Comparison of ENCODE assay signal across 1 cellular context in genomic region chr11:67468835-67469811, GRCh38.
TF ChIP-seq lines count a peak whose summit lies in the region.

A gene with protein sequence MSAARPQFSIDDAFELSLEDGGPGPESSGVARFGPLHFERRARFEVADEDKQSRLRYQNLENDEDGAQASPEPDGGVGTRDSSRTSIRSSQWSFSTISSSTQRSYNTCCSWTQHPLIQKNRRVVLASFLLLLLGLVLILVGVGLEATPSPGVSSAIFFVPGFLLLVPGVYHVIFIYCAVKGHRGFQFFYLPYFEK (minus strand): TSS chr11:67469251. CDS start chr11:67469192, 59 bp downstream.

TF ChIP-seq in HepG2, 621 proteins besides CTCF, POLR2A, EP300 and RAD21 (continued from another document and continues in another):
- TF ChIP-seq AKAP8 (CRISPR knock-in tag; IDR thresholded peaks at IDR 0.05) = peak; percentile 79; the same call in 1 of the 2 replicates
- TF ChIP-seq YEATS2 (CRISPR knock-in tag; IDR thresholded peaks at IDR 0.05; ENCODE audit: borderline replicate concordance) = peak; percentile 66; the same call in 1 of the 2 replicates
- no peak; the same call in 1 of the 2 replicates for TF ChIP-seq ZNF543 (CRISPR knock-in tag; IDR thresholded peaks at IDR 0.05)
- peak; percentile 61 for TF ChIP-seq ZNF331 (CRISPR knock-in tag; IDR thresholded peaks at IDR 0.05)
- peak; percentile 84 for TF ChIP-seq MAZ (IDR thresholded peaks at IDR 0.05; ENCODE audit: borderline replicate concordance, low read depth, low read length)
- peak; percentile 78; the same call in 1 of the 2 replicates for TF ChIP-seq MAZ (CRISPR knock-in tag; IDR thresholded peaks at IDR 0.05; ENCODE audit: low read depth)
- TF ChIP-seq ZSCAN21 (CRISPR knock-in tag; IDR thresholded peaks at IDR 0.05; ENCODE audit: borderline replicate concordance) = peak; percentile 28; the same call in 1 of the 2 replicates
- no peak for TF ChIP-seq MAFG (CRISPR knock-in tag; IDR thresholded peaks at IDR 0.05)
- TF ChIP-seq ZNF121 (CRISPR knock-in tag; IDR thresholded peaks at IDR 0.05) = peak; percentile 76
- no peak; the same call in 1 of the 2 replicates for TF ChIP-seq ZNF547 (CRISPR knock-in tag; IDR thresholded peaks at IDR 0.05)
- peak; percentile 28; the same call in 1 of the 2 replicates for TF ChIP-seq ETV5 (CRISPR knock-in tag; IDR thresholded peaks at IDR 0.05; ENCODE audit: borderline replicate concordance)
- peak; percentile 29; the same call in 1 of the 2 replicates for TF ChIP-seq NR2C2 (CRISPR knock-in tag; IDR thresholded peaks at IDR 0.05; ENCODE audit: borderline replicate concordance)
- peak; percentile 58; the same call in 1 of the 2 replicates for TF ChIP-seq SIN3A (IDR thresholded peaks at IDR 0.05; ENCODE audit: borderline replicate concordance, low read depth, low read length)
- TF ChIP-seq CBFB (CRISPR knock-in tag; IDR thresholded peaks at IDR 0.05) = peak; percentile 85
- peak; percentile 94 for TF ChIP-seq KDM2A (CRISPR knock-in tag; IDR thresholded peaks at IDR 0.05; ENCODE audit: borderline replicate concordance, low read depth)
- peak; percentile 47; the same call in 1 of the 2 replicates for TF ChIP-seq TBX2 (CRISPR knock-in tag; IDR thresholded peaks at IDR 0.05; ENCODE audit: borderline replicate concordance)
- TF ChIP-seq ZBTB38 (CRISPR knock-in tag; IDR thresholded peaks at IDR 0.05) = peak; percentile 81
- no peak for TF ChIP-seq MYNN (CRISPR knock-in tag; IDR thresholded peaks at IDR 0.05; ENCODE audit: low read depth)
- peak; percentile 87; the same call in 1 of the 2 replicates for TF ChIP-seq CBX5 (CRISPR knock-in tag; IDR thresholded peaks at IDR 0.05; ENCODE audit: borderline replicate concordance)
- TF ChIP-seq LBX2 (CRISPR knock-in tag; IDR thresholded peaks at IDR 0.05; ENCODE audit: borderline replicate concordance) = no peak
- peak; percentile 67; the same call in 1 of the 2 replicates for TF ChIP-seq KDM3A (CRISPR knock-in tag; IDR thresholded peaks at IDR 0.05; ENCODE audit: low read depth)
- TF ChIP-seq ZNF574 (CRISPR knock-in tag; IDR thresholded peaks at IDR 0.05) = peak; percentile 82
- no peak for TF ChIP-seq ATRX (CRISPR knock-in tag; IDR thresholded peaks at IDR 0.05; ENCODE audit: borderline replicate concordance)
- TF ChIP-seq, protein P1, sequence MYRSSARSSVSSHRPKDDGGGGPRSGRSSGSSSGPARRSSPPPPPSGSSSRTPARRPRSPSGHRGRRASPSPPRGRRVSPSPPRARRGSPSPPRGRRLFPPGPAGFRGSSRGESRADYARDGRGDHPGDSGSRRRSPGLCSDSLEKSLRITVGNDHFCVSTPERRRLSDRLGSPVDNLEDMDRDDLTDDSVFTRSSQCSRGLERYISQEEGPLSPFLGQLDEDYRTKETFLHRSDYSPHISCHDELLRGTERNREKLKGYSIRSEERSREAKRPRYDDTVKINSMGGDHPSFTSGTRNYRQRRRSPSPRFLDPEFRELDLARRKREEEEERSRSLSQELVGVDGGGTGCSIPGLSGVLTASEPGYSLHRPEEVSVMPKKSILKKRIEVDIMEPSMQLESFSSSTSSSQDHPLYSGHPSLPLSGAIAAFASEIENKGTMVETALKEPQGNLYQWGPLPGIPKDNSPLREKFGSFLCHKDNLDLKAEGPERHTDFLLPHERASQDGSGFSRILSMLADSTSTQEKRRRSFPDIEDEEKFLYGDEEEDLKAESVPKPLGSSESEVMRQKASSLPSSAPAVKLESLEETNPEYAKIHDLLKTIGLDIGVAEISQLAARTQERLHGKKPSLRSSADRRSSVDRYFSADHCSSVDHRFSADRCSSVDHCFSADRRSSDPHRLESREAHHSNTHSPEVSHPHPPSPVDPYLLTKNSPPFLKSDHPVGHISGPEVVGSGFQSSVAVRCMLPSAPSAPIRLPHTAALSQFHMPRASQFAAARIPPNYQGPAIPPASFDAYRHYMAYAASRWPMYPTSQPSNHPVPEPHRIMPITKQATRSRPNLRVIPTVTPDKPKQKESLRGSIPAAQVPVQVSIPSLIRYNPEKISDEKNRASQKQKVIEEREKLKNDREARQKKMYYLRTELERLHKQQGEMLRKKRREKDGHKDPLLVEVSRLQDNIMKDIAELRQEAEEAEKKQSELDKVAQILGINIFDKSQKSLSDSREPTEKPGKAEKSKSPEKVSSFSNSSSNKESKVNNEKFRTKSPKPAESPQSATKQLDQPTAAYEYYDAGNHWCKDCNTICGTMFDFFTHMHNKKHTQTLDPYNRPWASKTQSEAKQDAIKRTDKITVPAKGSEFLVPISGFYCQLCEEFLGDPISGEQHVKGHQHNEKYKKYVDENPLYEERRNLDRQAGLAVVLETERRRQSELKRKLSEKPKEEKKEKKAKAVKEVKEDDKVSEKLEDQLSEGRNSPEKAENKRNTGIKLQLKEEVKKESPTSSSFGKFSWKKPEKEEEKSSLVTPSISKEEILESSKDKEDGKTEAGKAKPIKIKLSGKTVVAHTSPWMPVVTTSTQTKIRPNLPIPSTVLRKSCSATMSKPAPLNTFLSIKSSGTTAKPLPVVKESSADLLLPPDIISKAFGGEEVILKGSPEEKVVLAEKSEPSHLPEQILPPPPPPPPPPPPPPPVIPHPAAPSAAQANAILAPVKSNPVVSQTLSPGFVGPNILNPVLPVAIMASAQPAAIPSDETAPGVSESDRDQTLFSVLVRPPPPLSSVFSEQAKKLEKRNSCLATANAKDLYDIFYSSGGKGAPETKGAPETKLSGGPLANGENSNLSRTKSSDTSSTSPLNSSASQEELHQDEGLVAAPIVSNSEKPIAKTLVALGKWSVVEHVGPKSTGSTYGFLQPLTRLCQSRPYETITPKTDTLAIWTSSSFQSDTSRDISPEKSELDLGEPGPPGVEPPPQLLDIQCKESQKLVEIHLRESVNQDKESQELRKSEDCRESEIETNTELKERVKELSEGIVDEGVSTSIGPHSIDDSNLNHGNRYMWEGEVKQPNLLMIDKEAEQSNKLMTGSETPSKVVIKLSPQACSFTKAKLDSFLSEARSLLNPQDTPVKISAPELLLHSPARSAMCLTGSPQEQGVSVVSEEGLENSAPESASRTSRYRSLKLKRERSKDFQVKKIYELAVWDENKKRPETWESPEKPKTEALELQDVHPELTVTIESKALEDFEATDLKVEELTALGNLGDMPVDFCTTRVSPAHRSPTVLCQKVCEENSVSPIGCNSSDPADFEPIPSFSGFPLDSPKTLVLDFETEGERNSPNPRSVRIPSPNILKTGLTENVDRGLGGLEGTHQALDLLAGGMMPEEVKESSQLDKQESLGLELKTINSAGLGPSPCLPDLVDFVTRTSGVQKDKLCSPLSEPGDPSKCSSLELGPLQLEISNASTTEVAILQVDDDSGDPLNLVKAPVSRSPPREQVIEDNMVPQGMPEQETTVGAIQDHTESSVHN (CRISPR knock-in tag; IDR thresholded peaks at IDR 0.05) = no peak
- peak; percentile 53; the same call in 1 of the 2 replicates for TF ChIP-seq ZNF205 (CRISPR knock-in tag; IDR thresholded peaks at IDR 0.05)
- peak; percentile 61; the same call in 1 of the 2 replicates for TF ChIP-seq BCL6 (CRISPR knock-in tag; IDR thresholded peaks at IDR 0.05)
- TF ChIP-seq ZMAT3 (CRISPR knock-in tag; conservative IDR thresholded peaks at IDR 0.05) = peak; percentile 44; the same call in 1 of the 2 replicates
- peak; percentile 82 for TF ChIP-seq ZMYM3 (CRISPR knock-in tag; IDR thresholded peaks at IDR 0.05)
- peak; percentile 89 for TF ChIP-seq THAP11 (CRISPR knock-in tag; IDR thresholded peaks at IDR 0.05)
- TF ChIP-seq HNRNPLL (IDR thresholded peaks at IDR 0.05; ENCODE audit: low read depth, low read length, poor library complexity, severe bottlenecking) = peak; percentile 56
- TF ChIP-seq, protein P2, sequence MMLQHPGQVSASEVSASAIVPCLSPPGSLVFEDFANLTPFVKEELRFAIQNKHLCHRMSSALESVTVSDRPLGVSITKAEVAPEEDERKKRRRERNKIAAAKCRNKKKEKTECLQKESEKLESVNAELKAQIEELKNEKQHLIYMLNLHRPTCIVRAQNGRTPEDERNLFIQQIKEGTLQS (CRISPR knock-in tag; IDR thresholded peaks at IDR 0.05) = no peak
- TF ChIP-seq ZNF777 (CRISPR knock-in tag; IDR thresholded peaks at IDR 0.05) = peak; percentile 39; the same call in 1 of the 2 replicates
- peak; percentile 63 for TF ChIP-seq BORCS8-MEF2B (CRISPR knock-in tag; IDR thresholded peaks at IDR 0.05)
- TF ChIP-seq ZKSCAN1 (IDR thresholded peaks at IDR 0.05; ENCODE audit: low read length) = no peak
- 0 out of 2 replicates have a peak, but pooled peaks have one; percentile 31 for TF ChIP-seq NR1H2 (CRISPR knock-in tag; IDR thresholded peaks at IDR 0.05; ENCODE audit: borderline replicate concordance, low read depth)
- peak; percentile 19; the same call in 1 of the 2 replicates for TF ChIP-seq POGZ (CRISPR knock-in tag; IDR thresholded peaks at IDR 0.05)
- TF ChIP-seq NFAT5 (CRISPR knock-in tag; IDR thresholded peaks at IDR 0.05) = no peak
- peak; percentile 56 for TF ChIP-seq GATAD2A (CRISPR knock-in tag; IDR thresholded peaks at IDR 0.05)
- peak; percentile 71 for TF ChIP-seq SKI (IDR thresholded peaks at IDR 0.05; ENCODE audit: partially characterized antibody)
- TF ChIP-seq, protein P3, sequence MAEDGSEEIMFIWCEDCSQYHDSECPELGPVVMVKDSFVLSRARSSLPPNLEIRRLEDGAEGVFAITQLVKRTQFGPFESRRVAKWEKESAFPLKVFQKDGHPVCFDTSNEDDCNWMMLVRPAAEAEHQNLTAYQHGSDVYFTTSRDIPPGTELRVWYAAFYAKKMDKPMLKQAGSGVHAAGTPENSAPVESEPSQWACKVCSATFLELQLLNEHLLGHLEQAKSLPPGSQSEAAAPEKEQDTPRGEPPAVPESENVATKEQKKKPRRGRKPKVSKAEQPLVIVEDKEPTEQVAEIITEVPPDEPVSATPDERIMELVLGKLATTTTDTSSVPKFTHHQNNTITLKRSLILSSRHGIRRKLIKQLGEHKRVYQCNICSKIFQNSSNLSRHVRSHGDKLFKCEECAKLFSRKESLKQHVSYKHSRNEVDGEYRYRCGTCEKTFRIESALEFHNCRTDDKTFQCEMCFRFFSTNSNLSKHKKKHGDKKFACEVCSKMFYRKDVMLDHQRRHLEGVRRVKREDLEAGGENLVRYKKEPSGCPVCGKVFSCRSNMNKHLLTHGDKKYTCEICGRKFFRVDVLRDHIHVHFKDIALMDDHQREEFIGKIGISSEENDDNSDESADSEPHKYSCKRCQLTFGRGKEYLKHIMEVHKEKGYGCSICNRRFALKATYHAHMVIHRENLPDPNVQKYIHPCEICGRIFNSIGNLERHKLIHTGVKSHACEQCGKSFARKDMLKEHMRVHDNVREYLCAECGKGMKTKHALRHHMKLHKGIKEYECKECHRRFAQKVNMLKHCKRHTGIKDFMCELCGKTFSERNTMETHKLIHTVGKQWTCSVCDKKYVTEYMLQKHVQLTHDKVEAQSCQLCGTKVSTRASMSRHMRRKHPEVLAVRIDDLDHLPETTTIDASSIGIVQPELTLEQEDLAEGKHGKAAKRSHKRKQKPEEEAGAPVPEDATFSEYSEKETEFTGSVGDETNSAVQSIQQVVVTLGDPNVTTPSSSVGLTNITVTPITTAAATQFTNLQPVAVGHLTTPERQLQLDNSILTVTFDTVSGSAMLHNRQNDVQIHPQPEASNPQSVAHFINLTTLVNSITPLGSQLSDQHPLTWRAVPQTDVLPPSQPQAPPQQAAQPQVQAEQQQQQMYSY (CRISPR knock-in tag; IDR thresholded peaks at IDR 0.05) = no peak
- TF ChIP-seq ZFP82 (CRISPR knock-in tag; IDR thresholded peaks at IDR 0.05; ENCODE audit: borderline replicate concordance) = no peak
